Comparison of ENCODE assay signal across 5 cellular contexts in genomic region chr15:90884719-90885431, GRCh38. TPM values are rescaled to one million over a fixed set of nuclear protein-coding genes. Genes with fewer than 3 reads are reported as not detected.
DNase-seq lines count a peak whose midpoint lies in the region; ATAC-seq and TF ChIP-seq lines count a peak whose summit lies in the region.

No MANE protein-coding gene starts in this region.

- H3K27me3 ChIP-seq in hepatocyte: no peaks in the 10 kb centered on the region
- no peaks in the 10 kb centered on the region for H3K27me3 ChIP-seq in thoracic aorta (replicated peaks; ENCODE audit: insufficient read depth)

- no peak for TF ChIP-seq CTCF in hepatocyte (IDR thresholded peaks at IDR 0.05; ENCODE audit: poor library complexity)
- no peak for TF ChIP-seq CTCF in thoracic aorta (IDR thresholded peaks at IDR 0.05)

- peaks cover 28% of the 10 kb centered on the region for H3K4me1 ChIP-seq in hepatocyte (ENCODE audit: insufficient read depth)
- peaks cover 28 to 32% of the 10 kb centered on the region in 2 donors for H3K4me1 ChIP-seq in thoracic aorta (ENCODE audit: control insufficient read depth in 1 of 2, low read depth in 2 of 2)

- peaks cover 6% of the 10 kb centered on the region for H3K27me3 Mint-ChIP-seq in activated CD4-positive, alpha-beta memory T cell treated with anti-CD3 and anti-CD28 coated beads for 36 hours

- no peak for DNase-seq in activated CD4-positive, alpha-beta memory T cell treated with anti-CD3 and anti-CD28 coated beads for 36 hours
- DNase-seq in hepatocyte (ENCODE audit: low spot score) (no peak), thoracic aorta (ENCODE audit: low spot score) (no peak), NCI-H128 (lab: John Stamatoyannopoulos, UW; ENCODE audit: unreplicated experiment) (no peak)

- peaks cover 20% of the 10 kb centered on the region for H3K4me1 Mint-ChIP-seq in activated CD4-positive, alpha-beta memory T cell treated with anti-CD3 and anti-CD28 coated beads for 36 hours (ENCODE audit: low read depth)

- 82% methylated on average over 16 of the region's 16 CpGs for WGBS in hepatocyte (ENCODE audit: low lambda C conversion rate, missing lambda C conversion rate)

- no peak for ATAC-seq in thoracic aorta (ENCODE audit: insufficient number of reproducible peaks, low FRiP score, low read depth)
- no peak for ATAC-seq in HG02973 (IDR thresholded peaks at IDR 0.05; ENCODE audit: unreplicated experiment)

- intact Hi-C loops in activated CD4-positive, alpha-beta memory T cell treated with anti-CD3 and anti-CD28 coated beads for 36 hours (cut with micrococcal nuclease): loop anchor here (5.0 to 10.0 kb wide), 2 partner anchors 168 to 560 kb away; partner anchors contain the start of gene BLM

- H3K36me3 Mint-ChIP-seq in activated CD4-positive, alpha-beta memory T cell treated with anti-CD3 and anti-CD28 coated beads for 36 hours: peaks cover 13% of the 10 kb centered on the region

- H3K9me2 ChIP-seq in hepatocyte (replicated peaks; ENCODE audit: insufficient read depth): no peaks in the 10 kb centered on the region

- no peaks in the 10 kb centered on the region for H3K9me3 ChIP-seq in hepatocyte (ENCODE audit: low read depth)
- no peaks in the 10 kb centered on the region for H3K9me3 ChIP-seq in thoracic aorta

- H4K20me1 ChIP-seq in hepatocyte (ENCODE audit: insufficient read depth, poor library complexity, severe bottlenecking): no peaks in the 10 kb centered on the region

- CTCF ChIA-PET in activated CD4-positive, alpha-beta memory T cell treated with anti-CD3 and anti-CD28 coated beads for 36 hours (lab: Charles Lee): interaction anchor here (0.7 to 4.4 kb wide), 43 partner anchors 9 to 592 kb away, joined by 3 to 65 read pairs (median 6); partner anchors contain the start of genes BLM, HDDC3, MAN2A2 and UNC45A

- no peaks in the 10 kb centered on the region for H3K79me2 ChIP-seq in hepatocyte

- POLR2A ChIA-PET in activated CD4-positive, alpha-beta memory T cell treated with anti-CD3 and anti-CD28 coated beads for 36 hours (lab: Charles Lee): interaction anchor here (0.7 to 2.9 kb wide), 5 partner anchors 11 to 237 kb away, joined by 3 to 14 read pairs (median 4); partner anchors contain the start of gene BLM

- H3K4me2 ChIP-seq in hepatocyte: peak overlapping the region; percentile 95

- H3K36me3 ChIP-seq in hepatocyte (replicated peaks; ENCODE audit: insufficient read depth, low read depth): no peaks in the 10 kb centered on the region
- peaks cover 33% of the 10 kb centered on the region for H3K36me3 ChIP-seq in thoracic aorta

- no peaks in the 10 kb centered on the region for H3K9me3 Mint-ChIP-seq in activated CD4-positive, alpha-beta memory T cell treated with anti-CD3 and anti-CD28 coated beads for 36 hours

- peak overlapping the region; percentile 42 for H3K4me3 ChIP-seq in hepatocyte
- H3K4me3 ChIP-seq in thoracic aorta: peak overlapping the region; percentile 87

- H3K4me3 Mint-ChIP-seq in activated CD4-positive, alpha-beta memory T cell treated with anti-CD3 and anti-CD28 coated beads for 36 hours: peak overlapping the region; percentile 20

- H3K27ac Mint-ChIP-seq in activated CD4-positive, alpha-beta memory T cell treated with anti-CD3 and anti-CD28 coated beads for 36 hours: peak overlapping the region; percentile 74

- peak overlapping the region; percentile 97 for H2AFZ ChIP-seq in hepatocyte

- H3K27ac ChIP-seq in hepatocyte: peak overlapping the region; percentile 83
- peak overlapping the region; percentile 88 to 98 for H3K27ac ChIP-seq in thoracic aorta

RNA-seq across cellular contexts. Expression of gene FES, which starts 0.6 kb away (rescaled TPM):
- total RNA-seq in activated CD4-positive, alpha-beta memory T cell treated with anti-CD3 and anti-CD28 coated beads for 36 hours: 10 to 100 TPM; 18.0 to 21.1 TPM
- total RNA-seq in hepatocyte: 5.7 and 13.5 TPM in 2 replicates
- polyA plus RNA-seq in hepatocyte: 7.3 and 11.0 TPM in 2 replicates
- 10 to 100 TPM; 54.2 to 86.3 TPM for total RNA-seq in thoracic aorta

RNA-seq across cellular contexts. Expression of gene FURIN, which starts 16.5 kb away (rescaled TPM):
- total RNA-seq in activated CD4-positive, alpha-beta memory T cell treated with anti-CD3 and anti-CD28 coated beads for 36 hours: 100 to 1,000 TPM; 576 to 590 TPM
- total RNA-seq in hepatocyte (62.6 and 67.9 TPM in 2 replicates), thoracic aorta (10 to 100 TPM; 78.4 to 89.7 TPM)
- 84.6 and 98.9 TPM in 2 replicates for polyA plus RNA-seq in hepatocyte

RNA-seq across cellular contexts. Expression of gene MAN2A2, which starts 18.2 kb away (rescaled TPM):
- total RNA-seq in activated CD4-positive, alpha-beta memory T cell treated with anti-CD3 and anti-CD28 coated beads for 36 hours: 10 to 100 TPM; 98.1 to 99.2 TPM
- total RNA-seq in hepatocyte (8.3 and 11.2 TPM in 2 replicates), thoracic aorta (10 to 100 TPM; 59.7 to 68.4 TPM)
- polyA plus RNA-seq in hepatocyte: 32.7 and 44.5 TPM in 2 replicates

RNA-seq across cellular contexts. Expression of gene HDDC3, which starts 47.5 kb away (rescaled TPM):
- 10 to 100 TPM; 45.0 to 45.8 TPM for total RNA-seq in activated CD4-positive, alpha-beta memory T cell treated with anti-CD3 and anti-CD28 coated beads for 36 hours
- 15.4 and 17.5 TPM in 2 replicates for total RNA-seq in hepatocyte
- polyA plus RNA-seq in hepatocyte: 13.0 and 20.0 TPM in 2 replicates
- total RNA-seq in thoracic aorta: 10 to 100 TPM; 11.5 to 13.1 TPM

RNA-seq across cellular contexts. Expression of gene UNC45A, which starts 50.2 kb away (rescaled TPM):
- total RNA-seq in activated CD4-positive, alpha-beta memory T cell treated with anti-CD3 and anti-CD28 coated beads for 36 hours: 10 to 100 TPM; 71.1 to 74.3 TPM
- total RNA-seq in hepatocyte (55.2 and 69.8 TPM in 2 replicates), thoracic aorta (10 to 100 TPM; 54.0 to 65.5 TPM)
- polyA plus RNA-seq in hepatocyte: 55.3 and 63.3 TPM in 2 replicates
